ENCODE assay signal across 9 cellular contexts in genomic region chr4:1300466-1301455, GRCh38. TPM values are rescaled to one million over a fixed set of nuclear protein-coding genes. Genes with fewer than 3 reads are reported as not detected.
DNase-seq lines count a peak whose midpoint lies in the region; TF ChIP-seq lines count a peak whose summit lies in the region.
"Had no signal": no experiment of that assay in that cellular context is flagged by ENCODE, and none has a peak within 500 bp of the region (broad histone marks: within the 10 kb centered on the region; RNA-seq: fewer than 3 reads in every experiment).

No MANE protein-coding gene starts in this region.

- H3K27me3 Mint-ChIP-seq in CD14-positive monocyte (ENCODE audit: low read depth in 3 of 3) (peaks cover 0 to 1% (median 0%) of the 10 kb centered on the region in 3 donors), nephron progenitor cell (ENCODE audit: low read depth, poor library complexity) (no peaks in the 10 kb centered on the region)

- in situ Hi-C loops in HAP-1 (cut with MboI; ENCODE audit: low sequenced_read_pairs): no loop called here

- TF ChIP-seq CTCF in CD14-positive monocyte (IDR thresholded peaks at IDR 0.05) (no peak), nephron progenitor cell (IDR thresholded peaks at IDR 0.05) (no peak), MM.1S (IDR thresholded peaks at IDR 0.05; ENCODE audit: low read length) (no peak)

- H3K4me1 Mint-ChIP-seq in CD14-positive monocyte (peaks cover 44% of the 10 kb centered on the region), nephron progenitor cell (peaks cover 5% of the 10 kb centered on the region)

- 61 to 70% methylated on average over 40 of the region's 40 CpGs for WGBS in esophagus, 2 donors

- H3K9me3 Mint-ChIP-seq in CD14-positive monocyte (peaks cover 0 to 2% (median 0%) of the 10 kb centered on the region in 7 donors), nephron progenitor cell (peaks cover 6% of the 10 kb centered on the region)

- no peaks in the 10 kb centered on the region for H3K9me2 ChIP-seq in MM.1S (replicated peaks; ENCODE audit: insufficient read depth, low read length)

- peak overlapping the region; percentile 96 to 99 (median 98) for H3K27ac Mint-ChIP-seq in CD14-positive monocyte
- H3K27ac Mint-ChIP-seq in nephron progenitor cell: peak overlapping the region; percentile 12

- H4K20me1 ChIP-seq in MM.1S (ENCODE audit: insufficient read depth, low read length): no peaks in the 10 kb centered on the region

- H3K9me3 ChIP-seq in SJCRH30 (replicated peaks) (no peaks in the 10 kb centered on the region), esophagus (ENCODE audit: control insufficient read depth in 2 of 2, insufficient read depth in 1 of 2, low read depth in 1 of 2, low read length in 1 of 2) (no peaks in the 10 kb centered on the region), MM.1S (replicated peaks; ENCODE audit: insufficient read depth, low read length) (no peaks in the 10 kb centered on the region), HAP-1 (no peaks in the 10 kb centered on the region)

- H3K27me3 ChIP-seq in SJCRH30: no peaks in the 10 kb centered on the region
- H3K27me3 ChIP-seq in esophagus (ENCODE audit: control insufficient read depth in 1 of 2, insufficient read depth in 2 of 2, low read length in 2 of 2): no peaks in the 10 kb centered on the region
- H3K27me3 ChIP-seq in MM.1S (replicated peaks; ENCODE audit: insufficient read depth, low read length): no peaks in the 10 kb centered on the region
- H3K27me3 ChIP-seq in HAP-1 (ENCODE audit: low read depth): no peaks in the 10 kb centered on the region

- H3K36me3 Mint-ChIP-seq in CD14-positive monocyte (peaks cover 48 to 70% of the 10 kb centered on the region in 2 donors), nephron progenitor cell (ENCODE audit: low read depth) (peaks cover 72% of the 10 kb centered on the region)

- no peak overlapping the region for H3K4me2 ChIP-seq in MM.1S (ENCODE audit: low read depth, low read length)

- H3K36me3 ChIP-seq in SJCRH30: peaks cover 51% of the 10 kb centered on the region
- H3K36me3 ChIP-seq in esophagus (ENCODE audit: control insufficient read depth in 2 of 2, insufficient read depth in 2 of 2, low read length in 1 of 2): peaks cover 3 to 34% of the 10 kb centered on the region in 2 donors
- H3K36me3 ChIP-seq in MM.1S (replicated peaks; ENCODE audit: insufficient read depth, low read length): peaks cover 16% of the 10 kb centered on the region
- H3K36me3 ChIP-seq in HAP-1 (replicated peaks): peaks cover 29% of the 10 kb centered on the region; the same call in 1 of the 2 replicates

- H3K4me3 Mint-ChIP-seq in CD14-positive monocyte (peak overlapping the region; percentile 34 to 63), nephron progenitor cell (no peak overlapping the region)

- H3K27ac ChIP-seq in SJCRH30: 0 out of 2 replicates have a peak overlapping the region, but pooled peaks have one; percentile 14
- peak overlapping the region; percentile 32 to 85 for H3K27ac ChIP-seq in esophagus (ENCODE audit: low read depth in 2 of 2, low read length in 1 of 2)
- no peak overlapping the region for H3K27ac ChIP-seq in MM.1S (ENCODE audit: low read length)

- H3K4me3 ChIP-seq in SJCRH30 (no peak overlapping the region), esophagus (ENCODE audit: low read depth in 1 of 2, low read length in 2 of 2) (no peak overlapping the region), MM.1S (ENCODE audit: low read length) (no peak overlapping the region), HAP-1 (no peak overlapping the region)
- H3K4me3 ChIP-seq: GM12878 had no signal

- H2AFZ ChIP-seq in MM.1S (ENCODE audit: low read length): no peak overlapping the region

- H3F3A ChIP-seq in MM.1S (ENCODE audit: insufficient read depth, low read length): no peaks in the 10 kb centered on the region

- DNase-seq in CD14-positive monocyte (ENCODE audit: low spot score) (peak; percentile 99), SJCRH30 (peak in 1 of 2 experiments; percentile 17), nephron progenitor cell (no peak), NCI-H1417 treated with DMSO at 0.1 percent for 48 hours (lab: John Stamatoyannopoulos, UW) (no peak), NCI-H526 treated with DMSO at 0.1 percent for 48 hours (lab: John Stamatoyannopoulos, UW) (no peak), MM.1S (no peak), HAP-1 (ENCODE audit: low spot score in 2 of 2) (no peak)

- no peak overlapping the region for H3K9ac ChIP-seq in MM.1S (ENCODE audit: low read length)

- intact Hi-C loops in CD14-positive monocyte (cut with micrococcal nuclease): loop anchor here in 1 of 2 donors (2.0 kb wide), 1 partner anchor 46 kb away; the partner anchor contains the start of gene UVSSA

- peaks cover 86% of the 10 kb centered on the region for H3K79me2 ChIP-seq in MM.1S (ENCODE audit: low read length)

- H3K4me1 ChIP-seq in SJCRH30 (0 out of 2 replicates have a peak, but pooled peaks cover 7% of the 10 kb centered on the region), esophagus (ENCODE audit: control insufficient read depth in 2 of 2, insufficient read depth in 2 of 2, low read length in 1 of 2) (peaks cover 6 to 27% of the 10 kb centered on the region in 2 donors), MM.1S (ENCODE audit: low read length) (no peaks in the 10 kb centered on the region), HAP-1 (no peaks in the 10 kb centered on the region)

RNA-seq across cellular contexts. Expression of gene MAEA, which starts 11.1 kb away (rescaled TPM):
- polyA plus RNA-seq in CD14-positive monocyte (10 to 100 TPM; 34.3 to 37.7 TPM), esophagus (10 to 100 TPM; 43.3 to 54.3 TPM)
- total RNA-seq in SJCRH30 (2014; rRNA removed; shearing (Covaris generic)): 54.1 and 55.3 TPM in 2 replicates

RNA-seq across cellular contexts. Expression of gene UVSSA, which starts 46.2 kb away (rescaled TPM):
- polyA plus RNA-seq in CD14-positive monocyte (1 to 10 TPM; 2.6 to 4.8 TPM), esophagus (10 to 100 TPM in 1 of 2 donors, 1 to 10 TPM in 1; 4.8 to 13.0 TPM)
- total RNA-seq in SJCRH30 (2014; rRNA removed; shearing (Covaris generic)): 3.4 and 5.8 TPM in 2 replicates

RNA-seq across cellular contexts. Expression of gene CTBP1, which starts 51.8 kb away (rescaled TPM):
- polyA plus RNA-seq in CD14-positive monocyte (10 to 100 TPM; 21.3 to 42.1 TPM), esophagus (10 to 100 TPM; 71.7 to 87.2 TPM)
- 141 and 143 TPM in 2 replicates for total RNA-seq in SJCRH30 (2014; rRNA removed; shearing (Covaris generic))
